Comparison of ENCODE assay signal across 8 cellular contexts in genomic region chr7:82823073-82823472, GRCh38.
"Had no signal": no experiment of that assay in that cellular context is flagged by ENCODE, and none has a peak within 500 bp of the region (broad histone marks: within the 10 kb centered on the region; RNA-seq: fewer than 3 reads in every experiment).

No MANE protein-coding gene starts in this region.

- DNase-seq: GM23248, GOT3, H7, HFFc6, Kasumi-1, KG1 had no signal

- H3K27ac ChIP-seq: GM23248 had no signal

- H3K36me3 ChIP-seq: HAP-1 had no signal

- H3K9ac ChIP-seq: GM23248 had no signal

- H2AFZ ChIP-seq: GM23248 had no signal

- H3K4me3 ChIP-seq: GM23248, HAP-1 had no signal

- ATAC-seq: HCT116 had no signal

- H3K9me3 ChIP-seq: HAP-1 had no signal
